Comparison of ENCODE assay signal across 1 cellular context in genomic region chr22:46355996-46356471, GRCh38.
TF ChIP-seq lines count a peak whose summit lies in the region.

No MANE protein-coding gene starts in this region.

TF ChIP-seq in H1, 55 proteins besides CTCF, POLR2A, EP300 and RAD21 (continued from another document):
- TF ChIP-seq GABPA (IDR thresholded peaks at IDR 0.05; ENCODE audit: borderline replicate concordance, insufficient read depth, low read length) (no peak), CREB1 (IDR thresholded peaks at IDR 0.05) (no peak), SAP30 (IDR thresholded peaks at IDR 0.05; ENCODE audit: insufficient read depth, insufficient replicate concordance, low read length) (no peak), TAF1 (IDR thresholded peaks at IDR 0.05; ENCODE audit: low read depth, low read length) (no peak), MAFK (IDR thresholded peaks at IDR 0.05; ENCODE audit: low read depth, low read length) (no peak), SP2 (IDR thresholded peaks at IDR 0.05; ENCODE audit: low read length) (no peak), NANOG (IDR thresholded peaks at IDR 0.05; ENCODE audit: insufficient read depth, low read depth, low read length, poor library complexity, severe bottlenecking) (no peak), KDM1A (IDR thresholded peaks at IDR 0.05; ENCODE audit: borderline replicate concordance, low read length) (no peak), TEAD4 (IDR thresholded peaks at IDR 0.05; ENCODE audit: low read depth, low read length) (no peak), TAF7 (optimal IDR thresholded peaks at IDR 0.05; ENCODE audit: borderline replicate concordance, low read depth, low read length) (no peak)
